ENCODE assay signal across 1 cellular context in the genomic region with DNA sequence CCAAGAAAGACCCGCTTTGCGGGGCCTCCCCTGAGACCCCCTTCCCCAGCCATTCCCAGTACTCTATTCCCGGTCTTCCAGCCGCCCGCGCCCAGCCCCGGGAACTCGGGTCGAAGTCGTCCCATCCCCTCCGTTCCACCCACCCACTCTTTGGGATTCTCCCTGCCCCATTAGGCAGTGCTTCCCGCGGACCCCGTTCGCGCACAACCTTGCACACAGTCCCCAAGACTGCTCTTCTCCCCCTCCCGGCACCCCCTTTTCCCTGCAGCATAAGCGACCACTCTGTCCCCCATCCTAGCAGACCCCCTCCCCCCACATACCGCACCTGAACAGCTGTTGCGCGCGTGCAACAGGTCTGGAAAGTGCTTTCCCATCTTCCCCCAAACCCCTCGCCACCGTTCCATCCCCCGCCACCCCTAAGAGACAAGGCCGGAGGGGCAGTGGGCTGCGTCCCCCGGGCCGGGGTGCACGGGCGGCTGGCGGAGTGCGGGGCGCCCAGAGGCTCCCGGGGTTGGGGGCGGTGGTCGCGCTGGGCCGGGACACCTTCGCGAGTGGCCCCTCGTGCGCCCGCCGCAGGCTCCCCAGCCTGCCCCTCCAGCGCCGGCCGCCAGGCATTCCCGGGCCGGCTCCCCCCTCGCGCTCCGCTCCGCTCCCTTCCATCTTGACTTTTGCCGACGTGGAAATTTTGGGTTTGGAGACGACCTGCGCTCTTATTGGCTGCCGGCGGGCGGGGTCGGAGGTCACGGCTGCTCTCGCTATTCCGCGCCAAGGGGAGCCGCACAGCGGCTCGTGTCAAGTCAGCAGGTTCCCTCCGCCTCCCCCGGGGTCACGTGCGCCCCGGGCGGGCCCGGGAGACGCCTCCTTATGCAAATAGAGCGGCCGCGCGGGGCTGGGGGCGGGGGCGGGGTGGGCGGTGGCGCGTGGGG.
TF ChIP-seq lines count a peak whose summit lies in the region.

No MANE protein-coding gene starts in this region.

TF ChIP-seq in HepG2, 621 proteins besides CTCF, POLR2A, EP300 and RAD21 (continued from another document and continues in another):
- TF ChIP-seq NONO (IDR thresholded peaks at IDR 0.05) = no peak
- peak; percentile 44; the same call in 1 of the 2 replicates for TF ChIP-seq NONO (CRISPR knock-in tag; conservative IDR thresholded peaks at IDR 0.05)
- TF ChIP-seq ZMYM4 (CRISPR knock-in tag; IDR thresholded peaks at IDR 0.05) = 0 out of 2 replicates have a peak, but pooled peaks have one; percentile 33
- TF ChIP-seq, protein P1, sequence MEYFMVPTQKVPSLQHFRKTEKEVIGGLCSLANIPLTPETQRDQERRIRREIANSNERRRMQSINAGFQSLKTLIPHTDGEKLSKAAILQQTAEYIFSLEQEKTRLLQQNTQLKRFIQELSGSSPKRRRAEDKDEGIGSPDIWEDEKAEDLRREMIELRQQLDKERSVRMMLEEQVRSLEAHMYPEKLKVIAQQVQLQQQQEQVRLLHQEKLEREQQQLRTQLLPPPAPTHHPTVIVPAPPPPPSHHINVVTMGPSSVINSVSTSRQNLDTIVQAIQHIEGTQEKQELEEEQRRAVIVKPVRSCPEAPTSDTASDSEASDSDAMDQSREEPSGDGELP (IDR thresholded peaks at IDR 0.05; ENCODE audit: borderline replicate concordance, low read depth) = peak; percentile 37; the same call in 1 of the 2 replicates
- TF ChIP-seq, protein P2, sequence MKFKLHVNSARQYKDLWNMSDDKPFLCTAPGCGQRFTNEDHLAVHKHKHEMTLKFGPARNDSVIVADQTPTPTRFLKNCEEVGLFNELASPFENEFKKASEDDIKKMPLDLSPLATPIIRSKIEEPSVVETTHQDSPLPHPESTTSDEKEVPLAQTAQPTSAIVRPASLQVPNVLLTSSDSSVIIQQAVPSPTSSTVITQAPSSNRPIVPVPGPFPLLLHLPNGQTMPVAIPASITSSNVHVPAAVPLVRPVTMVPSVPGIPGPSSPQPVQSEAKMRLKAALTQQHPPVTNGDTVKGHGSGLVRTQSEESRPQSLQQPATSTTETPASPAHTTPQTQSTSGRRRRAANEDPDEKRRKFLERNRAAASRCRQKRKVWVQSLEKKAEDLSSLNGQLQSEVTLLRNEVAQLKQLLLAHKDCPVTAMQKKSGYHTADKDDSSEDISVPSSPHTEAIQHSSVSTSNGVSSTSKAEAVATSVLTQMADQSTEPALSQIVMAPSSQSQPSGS (CRISPR knock-in tag; IDR thresholded peaks at IDR 0.05) = no peak
- TF ChIP-seq, protein P3, sequence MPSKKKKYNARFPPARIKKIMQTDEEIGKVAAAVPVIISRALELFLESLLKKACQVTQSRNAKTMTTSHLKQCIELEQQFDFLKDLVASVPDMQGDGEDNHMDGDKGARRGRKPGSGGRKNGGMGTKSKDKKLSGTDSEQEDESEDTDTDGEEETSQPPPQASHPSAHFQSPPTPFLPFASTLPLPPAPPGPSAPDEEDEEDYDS (CRISPR knock-in tag; IDR thresholded peaks at IDR 0.05) = peak; percentile 31
- TF ChIP-seq, protein P4, sequence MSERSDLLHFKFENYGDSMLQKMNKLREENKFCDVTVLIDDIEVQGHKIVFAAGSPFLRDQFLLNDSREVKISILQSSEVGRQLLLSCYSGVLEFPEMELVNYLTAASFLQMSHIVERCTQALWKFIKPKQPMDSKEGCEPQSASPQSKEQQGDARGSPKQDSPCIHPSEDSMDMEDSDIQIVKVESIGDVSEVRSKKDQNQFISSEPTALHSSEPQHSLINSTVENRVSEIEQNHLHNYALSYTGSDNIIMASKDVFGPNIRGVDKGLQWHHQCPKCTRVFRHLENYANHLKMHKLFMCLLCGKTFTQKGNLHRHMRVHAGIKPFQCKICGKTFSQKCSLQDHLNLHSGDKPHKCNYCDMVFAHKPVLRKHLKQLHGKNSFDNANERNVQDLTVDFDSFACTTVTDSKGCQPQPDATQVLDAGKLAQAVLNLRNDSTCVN (CRISPR knock-in tag; IDR thresholded peaks at IDR 0.05; ENCODE audit: borderline replicate concordance) = no peak
- TF ChIP-seq, protein P5, sequence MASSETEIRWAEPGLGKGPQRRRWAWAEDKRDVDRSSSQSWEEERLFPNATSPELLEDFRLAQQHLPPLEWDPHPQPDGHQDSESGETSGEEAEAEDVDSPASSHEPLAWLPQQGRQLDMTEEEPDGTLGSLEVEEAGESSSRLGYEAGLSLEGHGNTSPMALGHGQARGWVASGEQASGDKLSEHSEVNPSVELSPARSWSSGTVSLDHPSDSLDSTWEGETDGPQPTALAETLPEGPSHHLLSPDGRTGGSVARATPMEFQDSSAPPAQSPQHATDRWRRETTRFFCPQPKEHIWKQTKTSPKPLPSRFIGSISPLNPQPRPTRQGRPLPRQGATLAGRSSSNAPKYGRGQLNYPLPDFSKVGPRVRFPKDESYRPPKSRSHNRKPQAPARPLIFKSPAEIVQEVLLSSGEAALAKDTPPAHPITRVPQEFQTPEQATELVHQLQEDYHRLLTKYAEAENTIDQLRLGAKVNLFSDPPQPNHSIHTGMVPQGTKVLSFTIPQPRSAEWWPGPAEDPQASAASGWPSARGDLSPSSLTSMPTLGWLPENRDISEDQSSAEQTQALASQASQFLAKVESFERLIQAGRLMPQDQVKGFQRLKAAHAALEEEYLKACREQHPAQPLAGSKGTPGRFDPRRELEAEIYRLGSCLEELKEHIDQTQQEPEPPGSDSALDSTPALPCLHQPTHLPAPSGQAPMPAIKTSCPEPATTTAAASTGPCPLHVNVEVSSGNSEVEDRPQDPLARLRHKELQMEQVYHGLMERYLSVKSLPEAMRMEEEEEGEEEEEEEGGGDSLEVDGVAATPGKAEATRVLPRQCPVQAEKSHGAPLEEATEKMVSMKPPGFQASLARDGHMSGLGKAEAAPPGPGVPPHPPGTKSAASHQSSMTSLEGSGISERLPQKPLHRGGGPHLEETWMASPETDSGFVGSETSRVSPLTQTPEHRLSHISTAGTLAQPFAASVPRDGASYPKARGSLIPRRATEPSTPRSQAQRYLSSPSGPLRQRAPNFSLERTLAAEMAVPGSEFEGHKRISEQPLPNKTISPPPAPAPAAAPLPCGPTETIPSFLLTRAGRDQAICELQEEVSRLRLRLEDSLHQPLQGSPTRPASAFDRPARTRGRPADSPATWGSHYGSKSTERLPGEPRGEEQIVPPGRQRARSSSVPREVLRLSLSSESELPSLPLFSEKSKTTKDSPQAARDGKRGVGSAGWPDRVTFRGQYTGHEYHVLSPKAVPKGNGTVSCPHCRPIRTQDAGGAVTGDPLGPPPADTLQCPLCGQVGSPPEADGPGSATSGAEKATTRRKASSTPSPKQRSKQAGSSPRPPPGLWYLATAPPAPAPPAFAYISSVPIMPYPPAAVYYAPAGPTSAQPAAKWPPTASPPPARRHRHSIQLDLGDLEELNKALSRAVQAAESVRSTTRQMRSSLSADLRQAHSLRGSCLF (CRISPR knock-in tag; IDR thresholded peaks at IDR 0.05; ENCODE audit: borderline replicate concordance) = no peak
- peak; percentile 54 for TF ChIP-seq ASH2L (IDR thresholded peaks at IDR 0.05; ENCODE audit: insufficient read length, low read depth, low read length)
- TF ChIP-seq KLF9 (CRISPR knock-in tag; IDR thresholded peaks at IDR 0.05; ENCODE audit: low read depth) = no peak
- no peak for TF ChIP-seq REXO4 (CRISPR knock-in tag; IDR thresholded peaks at IDR 0.05; ENCODE audit: borderline replicate concordance)
- TF ChIP-seq ZBTB3 (CRISPR knock-in tag; IDR thresholded peaks at IDR 0.05; ENCODE audit: borderline replicate concordance, low read depth) = peak; percentile 72; the same call in 1 of the 2 replicates
- TF ChIP-seq ZNF780A (CRISPR knock-in tag; IDR thresholded peaks at IDR 0.05) = no peak
- TF ChIP-seq RXRA (CRISPR knock-in tag; IDR thresholded peaks at IDR 0.05) = no peak
- no peak for TF ChIP-seq ZNF775 (CRISPR knock-in tag; IDR thresholded peaks at IDR 0.05; ENCODE audit: borderline replicate concordance)
- no peak for TF ChIP-seq ZNF660 (CRISPR knock-in tag; IDR thresholded peaks at IDR 0.05; ENCODE audit: borderline replicate concordance, low read depth)
- TF ChIP-seq, protein P6, sequence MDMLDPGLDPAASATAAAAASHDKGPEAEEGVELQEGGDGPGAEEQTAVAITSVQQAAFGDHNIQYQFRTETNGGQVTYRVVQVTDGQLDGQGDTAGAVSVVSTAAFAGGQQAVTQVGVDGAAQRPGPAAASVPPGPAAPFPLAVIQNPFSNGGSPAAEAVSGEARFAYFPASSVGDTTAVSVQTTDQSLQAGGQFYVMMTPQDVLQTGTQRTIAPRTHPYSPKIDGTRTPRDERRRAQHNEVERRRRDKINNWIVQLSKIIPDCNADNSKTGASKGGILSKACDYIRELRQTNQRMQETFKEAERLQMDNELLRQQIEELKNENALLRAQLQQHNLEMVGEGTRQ (IDR thresholded peaks at IDR 0.05; ENCODE audit: low read depth, low read length) = peak; percentile 79
- TF ChIP-seq, protein P6 (CRISPR knock-in tag; IDR thresholded peaks at IDR 0.05; ENCODE audit: borderline replicate concordance) = peak; percentile 75; the same call in 1 of the 2 replicates
- TF ChIP-seq KLF13 (CRISPR knock-in tag; IDR thresholded peaks at IDR 0.05) = no peak
- no peak for TF ChIP-seq SNRNP70 (IDR thresholded peaks at IDR 0.05; ENCODE audit: low read depth, low read length)
- no peak for TF ChIP-seq ARID2 (CRISPR knock-in tag; IDR thresholded peaks at IDR 0.05; ENCODE audit: borderline replicate concordance)
- no peak for TF ChIP-seq SSRP1 (CRISPR knock-in tag; IDR thresholded peaks at IDR 0.05)
- TF ChIP-seq ISL2 (CRISPR knock-in tag; IDR thresholded peaks at IDR 0.05) = peak; percentile 38; the same call in 1 of the 2 replicates
- no peak for TF ChIP-seq ZBTB42 (CRISPR knock-in tag; IDR thresholded peaks at IDR 0.05)
- TF ChIP-seq ZNF260 (CRISPR knock-in tag; IDR thresholded peaks at IDR 0.05; ENCODE audit: borderline replicate concordance, low read depth) = no peak
- no peak for TF ChIP-seq EHMT2 (IDR thresholded peaks at IDR 0.05; ENCODE audit: borderline replicate concordance, low read depth, low read length)
- TF ChIP-seq, protein P7, sequence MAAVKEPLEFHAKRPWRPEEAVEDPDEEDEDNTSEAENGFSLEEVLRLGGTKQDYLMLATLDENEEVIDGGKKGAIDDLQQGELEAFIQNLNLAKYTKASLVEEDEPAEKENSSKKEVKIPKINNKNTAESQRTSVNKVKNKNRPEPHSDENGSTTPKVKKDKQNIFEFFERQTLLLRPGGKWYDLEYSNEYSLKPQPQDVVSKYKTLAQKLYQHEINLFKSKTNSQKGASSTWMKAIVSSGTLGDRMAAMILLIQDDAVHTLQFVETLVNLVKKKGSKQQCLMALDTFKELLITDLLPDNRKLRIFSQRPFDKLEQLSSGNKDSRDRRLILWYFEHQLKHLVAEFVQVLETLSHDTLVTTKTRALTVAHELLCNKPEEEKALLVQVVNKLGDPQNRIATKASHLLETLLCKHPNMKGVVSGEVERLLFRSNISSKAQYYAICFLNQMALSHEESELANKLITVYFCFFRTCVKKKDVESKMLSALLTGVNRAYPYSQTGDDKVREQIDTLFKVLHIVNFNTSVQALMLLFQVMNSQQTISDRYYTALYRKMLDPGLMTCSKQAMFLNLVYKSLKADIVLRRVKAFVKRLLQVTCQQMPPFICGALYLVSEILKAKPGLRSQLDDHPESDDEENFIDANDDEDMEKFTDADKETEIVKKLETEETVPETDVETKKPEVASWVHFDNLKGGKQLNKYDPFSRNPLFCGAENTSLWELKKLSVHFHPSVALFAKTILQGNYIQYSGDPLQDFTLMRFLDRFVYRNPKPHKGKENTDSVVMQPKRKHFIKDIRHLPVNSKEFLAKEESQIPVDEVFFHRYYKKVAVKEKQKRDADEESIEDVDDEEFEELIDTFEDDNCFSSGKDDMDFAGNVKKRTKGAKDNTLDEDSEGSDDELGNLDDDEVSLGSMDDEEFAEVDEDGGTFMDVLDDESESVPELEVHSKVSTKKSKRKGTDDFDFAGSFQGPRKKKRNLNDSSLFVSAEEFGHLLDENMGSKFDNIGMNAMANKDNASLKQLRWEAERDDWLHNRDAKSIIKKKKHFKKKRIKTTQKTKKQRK (IDR thresholded peaks at IDR 0.05; ENCODE audit: low read length) = no peak
- no peak for TF ChIP-seq KAT7 (CRISPR knock-in tag; IDR thresholded peaks at IDR 0.05; ENCODE audit: borderline replicate concordance)
- TF ChIP-seq, protein P8, sequence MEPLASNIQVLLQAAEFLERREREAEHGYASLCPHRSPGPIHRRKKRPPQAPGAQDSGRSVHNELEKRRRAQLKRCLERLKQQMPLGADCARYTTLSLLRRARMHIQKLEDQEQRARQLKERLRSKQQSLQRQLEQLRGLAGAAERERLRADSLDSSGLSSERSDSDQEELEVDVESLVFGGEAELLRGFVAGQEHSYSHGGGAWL (CRISPR knock-in tag; IDR thresholded peaks at IDR 0.05) = no peak
- TF ChIP-seq MYC (CRISPR knock-in tag; IDR thresholded peaks at IDR 0.05; ENCODE audit: borderline replicate concordance) = peak; percentile 20; the same call in 1 of the 2 replicates
- TF ChIP-seq NR2F6 (IDR thresholded peaks at IDR 0.05) = peak; percentile 60
- peak; percentile 83; the same call in 1 of the 2 replicates for TF ChIP-seq NR2F6 (CRISPR knock-in tag; IDR thresholded peaks at IDR 0.05)
- TF ChIP-seq ZNF124 (CRISPR knock-in tag; IDR thresholded peaks at IDR 0.05) = no peak
- TF ChIP-seq CCDC6 (CRISPR knock-in tag; IDR thresholded peaks at IDR 0.05) = no peak
- no peak for TF ChIP-seq MXD4 (CRISPR knock-in tag; IDR thresholded peaks at IDR 0.05)
- TF ChIP-seq GABPA (IDR thresholded peaks at IDR 0.05; ENCODE audit: low read depth, low read length) = no peak
- no peak for TF ChIP-seq GABPA (CRISPR knock-in tag; IDR thresholded peaks at IDR 0.05; ENCODE audit: low read depth)
- TF ChIP-seq KDM2A (CRISPR knock-in tag; IDR thresholded peaks at IDR 0.05; ENCODE audit: borderline replicate concordance, low read depth) = peak; percentile 45; the same call in 1 of the 2 replicates
- TF ChIP-seq HDAC1 (CRISPR knock-in tag; IDR thresholded peaks at IDR 0.05) = peak; percentile 21
- TF ChIP-seq ZNF234 (CRISPR knock-in tag; conservative IDR thresholded peaks at IDR 0.05) = no peak; the same call in 1 of the 2 replicates
- TF ChIP-seq, protein P9, sequence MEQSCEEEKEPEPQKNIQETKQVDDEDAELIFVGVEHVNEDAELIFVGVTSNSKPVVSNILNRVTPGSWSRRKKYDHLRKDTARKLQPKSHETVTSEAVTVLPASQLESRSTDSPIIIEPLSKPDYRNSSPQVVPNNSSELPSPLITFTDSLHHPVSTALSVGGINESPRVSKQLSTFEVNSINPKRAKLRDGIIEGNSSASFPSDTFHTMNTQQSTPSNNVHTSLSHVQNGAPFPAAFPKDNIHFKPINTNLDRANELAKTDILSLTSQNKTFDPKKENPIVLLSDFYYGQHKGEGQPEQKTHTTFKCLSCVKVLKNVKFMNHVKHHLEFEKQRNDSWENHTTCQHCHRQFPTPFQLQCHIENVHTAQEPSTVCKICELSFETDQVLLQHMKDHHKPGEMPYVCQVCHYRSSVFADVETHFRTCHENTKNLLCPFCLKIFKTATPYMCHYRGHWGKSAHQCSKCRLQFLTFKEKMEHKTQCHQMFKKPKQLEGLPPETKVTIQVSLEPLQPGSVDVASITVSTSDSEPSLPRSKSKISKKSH (CRISPR knock-in tag; IDR thresholded peaks at IDR 0.05; ENCODE audit: borderline replicate concordance) = 0 out of 2 replicates have a peak, but pooled peaks have one; percentile 46
- peak; percentile 19; the same call in 1 of the 2 replicates for TF ChIP-seq ZNF556 (CRISPR knock-in tag; IDR thresholded peaks at IDR 0.05; ENCODE audit: borderline replicate concordance)
- no peak for TF ChIP-seq FLYWCH1 (CRISPR knock-in tag; IDR thresholded peaks at IDR 0.05)
